Comparison of ENCODE assay signal across 35 cellular contexts in genomic region chr19:34932494-34932893, GRCh38. TPM values are rescaled to one million over a fixed set of nuclear protein-coding genes. Genes with fewer than 3 reads are reported as not detected.
DNase-seq lines count a peak whose midpoint lies in the region; ATAC-seq, FAIRE-seq and TF ChIP-seq lines count a peak whose summit lies in the region.
"Had no signal": no experiment of that assay in that cellular context is flagged by ENCODE, and none has a peak within 500 bp of the region (broad histone marks: within the 10 kb centered on the region; RNA-seq: fewer than 3 reads in every experiment).

No MANE protein-coding gene starts in this region.

- no TSS peak for BruUV-seq in HepG2 (replicated peaks; lab: Mats Ljungman, UMichigan)
- no TSS peak for BruUV-seq in IMR-90 (replicated peaks; lab: Mats Ljungman, UMichigan)
- no TSS peak for BruUV-seq in K562 (replicated peaks; lab: Mats Ljungman, UMichigan)

- intact Hi-C loops in HepG2 (cut with micrococcal nuclease; ENCODE audit: unreplicated experiment): no loop called here
- intact Hi-C loops in right lobe of liver (cut with DNase I): no loop called here
- intact Hi-C loops in IMR-90 (cut with micrococcal nuclease): no loop called here
- intact Hi-C loops in K562 (cut with micrococcal nuclease): no loop called here

- dilution Hi-C loops in IMR-90 (cut with HindIII; ENCODE audit: low sequenced_read_pairs, unreplicated experiment): no loop called here

- peaks cover 7 to 12% of the 10 kb centered on the region in 2 experiments; a peak in 3 of 5 replicates for H3K36me3 ChIP-seq in HepG2 (replicated peaks in 1 of 2; ENCODE audit: control insufficient read depth in 1 of 2, insufficient read depth in 2 of 2, low read length in 2 of 2)
- peaks cover 0 to 39% (median 12%) of the 10 kb centered on the region in 4 donors for H3K36me3 ChIP-seq in right lobe of liver
- H3K36me3 ChIP-seq in IMR-90 (ENCODE audit: control insufficient read depth, insufficient read depth, low read length): peaks cover 10% of the 10 kb centered on the region
- peaks cover 54% of the 10 kb centered on the region for H3K36me3 ChIP-seq in K562 (ENCODE audit: control insufficient read depth, insufficient read depth, low read length)

- H2BK120ac ChIP-seq in IMR-90 (ENCODE audit: low read depth, low read length): no peak overlapping the region

- H3K9me1 ChIP-seq in IMR-90 (ENCODE audit: insufficient read depth, low read length) (no peaks in the 10 kb centered on the region), K562 (ENCODE audit: control insufficient read depth, insufficient read depth, low read length) (no peaks in the 10 kb centered on the region)

- H4K91ac ChIP-seq in IMR-90 (ENCODE audit: insufficient read depth, low read depth, low read length): no peak overlapping the region

- H3K27ac Mint-ChIP-seq in stimulated activated naive CD8-positive, alpha-beta T cell treated with anti-CD3 and anti-CD28 coated beads, Interleukin-15, amount 100 ng/mL, for 72 hours: no peak overlapping the region
- H3K27ac Mint-ChIP-seq: B cell; CD14-positive monocyte; CD4-positive, alpha-beta memory T cell; CD4-positive, alpha-beta T cell; CD8-positive, alpha-beta memory T cell; CD8-positive, alpha-beta T cell had no signal

- no peak overlapping the region for H4K5ac ChIP-seq in IMR-90 (ENCODE audit: low read depth, low read length)

- H3K79me2 ChIP-seq in HepG2 (ENCODE audit: insufficient read depth, low read length) (no peaks in the 10 kb centered on the region), K562 (ENCODE audit: control insufficient read depth, insufficient read depth, low read length) (peaks cover 5% of the 10 kb centered on the region)

- no peak overlapping the region for H3K14ac ChIP-seq in IMR-90 (replicated peaks; ENCODE audit: low read depth, low read length)

- H3K4me3 Mint-ChIP-seq in stimulated activated naive CD8-positive, alpha-beta T cell treated with anti-CD3 and anti-CD28 coated beads, Interleukin-15, amount 100 ng/mL, for 72 hours: no peak overlapping the region
- H3K4me3 Mint-ChIP-seq: B cell; CD14-positive monocyte; CD4-positive, alpha-beta memory T cell; CD4-positive, alpha-beta T cell; CD4-positive, CD25-positive, alpha-beta regulatory T cell; CD8-positive, alpha-beta memory T cell; CD8-positive, alpha-beta T cell had no signal

- no peak overlapping the region for H4K8ac ChIP-seq in IMR-90 (ENCODE audit: low read depth in 2 of 2, low read length in 2 of 2)

- H3K4me2 ChIP-seq in HepG2 (ENCODE audit: low read depth, low read length) (no peak overlapping the region), IMR-90 (ENCODE audit: low read depth, low read length) (no peak overlapping the region), K562 (ENCODE audit: insufficient read depth, low read length) (no peak overlapping the region)
- H3K4me2 ChIP-seq: A549; BLaER1; BLaER1 treated with 17β-estradiol and CSF1 and Interleukin-3, amounts not matched to agents 10 nM and 100 nM had no signal

- no peak overlapping the region for H2BK5ac ChIP-seq in IMR-90 (ENCODE audit: low read depth, low read length, poor library complexity, severe bottlenecking)

- in situ Hi-C loops in HepG2 (cut with HindIII; ENCODE audit: extremely low pct_ligation_motif_present, low pct_unique_long_range_greater_than_20kb): no loop called here
- in situ Hi-C loops in IMR-90 (cut with MboI; ENCODE audit: low sequenced_read_pairs): no loop called here
- in situ Hi-C loops in K562 (cut with MboI): no loop called here

- TF ChIP-seq CTCF in HepG2 (CRISPR knock-in tag; IDR thresholded peaks at IDR 0.05): no peak
- no peak for TF ChIP-seq CTCF in right lobe of liver (IDR thresholded peaks at IDR 0.05)
- TF ChIP-seq CTCF in IMR-90 (conservative IDR thresholded peaks at IDR 0.05; ENCODE audit: low read depth, low read length): no peak
- TF ChIP-seq CTCF in K562 (IDR thresholded peaks at IDR 0.05 in 2 of 3, conservative IDR thresholded peaks at IDR 0.05 in 1 of 3; ENCODE audit: insufficient read depth in 2 of 3, low read depth in 1 of 3, low read length in 3 of 3): no peak

- TF ChIP-seq EP300 in HepG2 (IDR thresholded peaks at IDR 0.05; ENCODE audit: low read depth in 2 of 2, low read length in 2 of 2): no peak
- no peak for TF ChIP-seq EP300 in HepG2 (CRISPR knock-in tag; IDR thresholded peaks at IDR 0.05; ENCODE audit: borderline replicate concordance)
- TF ChIP-seq EP300 in K562 (IDR thresholded peaks at IDR 0.05; ENCODE audit: low read length): no peak

- POLR2A ChIA-PET in HepG2 (lab: Yijun Ruan, JAX) (no interaction called here), IMR-90 (lab: Charles Lee; ENCODE audit: unreplicated experiment) (no interaction called here), K562 (lab: Yijun Ruan, JAX) (no interaction called here)

- no peaks in the 10 kb centered on the region for H3K27me3 Mint-ChIP-seq in stimulated activated naive CD8-positive, alpha-beta T cell treated with anti-CD3 and anti-CD28 coated beads, Interleukin-15, amount 100 ng/mL, for 72 hours
- H3K27me3 Mint-ChIP-seq: B cell; CD4-positive, alpha-beta memory T cell; CD4-positive, alpha-beta T cell; CD4-positive, CD25-positive, alpha-beta regulatory T cell had no signal

- no peak overlapping the region for H3K18ac ChIP-seq in IMR-90 (ENCODE audit: low read depth, low read length)

- no peak overlapping the region for H3K4ac ChIP-seq in IMR-90 (ENCODE audit: low read depth, low read length)

- H3K27me3 ChIP-seq in HepG2 (ENCODE audit: control insufficient read depth in 1 of 2, insufficient read depth in 2 of 2, low read length in 2 of 2) (no peaks in the 10 kb centered on the region), right lobe of liver (no peaks in the 10 kb centered on the region), IMR-90 (ENCODE audit: control insufficient read depth, insufficient read depth, low read length) (no peaks in the 10 kb centered on the region), K562 (ENCODE audit: control insufficient read depth in 2 of 2, insufficient read depth in 2 of 2, low read length in 2 of 2) (no peaks in the 10 kb centered on the region)
- H3K27me3 ChIP-seq: BE2C; BLaER1; BLaER1 treated with 17β-estradiol and CSF1 and Interleukin-3, amounts not matched to agents 10 nM and 100 nM had no signal

- CTCF ChIA-PET in HepG2 (lab: Yijun Ruan, JAX; ENCODE audit: low intra/inter-chr PET ratio, low total read pairs) (no interaction called here), IMR-90 (lab: Yijun Ruan, JAX) (no interaction called here), K562 (lab: Yijun Ruan, JAX; ENCODE audit: low intra/inter-chr PET ratio) (no interaction called here)

- DNase-seq in HepG2 (ENCODE audit: low spot score) (no peak), right lobe of liver (no peak), IMR-90 (no peak), K562 (ENCODE audit: extremely low read depth in 1 of 4, low spot score in 3 of 4) (no peak), A172 (ENCODE audit: low spot score) (no peak)
- no peak for DNase-seq in stimulated activated naive CD8-positive, alpha-beta T cell treated with anti-CD3 and anti-CD28 coated beads, Interleukin-15, amount 100 ng/mL, for 72 hours
- DNase-seq: 8988T; ACHN; AML-193; BE2C; C1 segment of cervical spinal cord; Caco-2; Calu3; CD4-positive, alpha-beta memory T cell; CD4-positive, alpha-beta T cell; CD4-positive, CD25-positive, alpha-beta regulatory T cell; CD8-positive, alpha-beta memory T cell; CD8-positive, alpha-beta T cell; COR-L47; DMS 273 treated with DMSO at 0.1 percent for 48 hours; DMS153; DMS53; DMS79; DMS79 treated with DMSO at 0.1 percent for 48 hours; DND-41; EL had no signal

- no peak overlapping the region for H2BK15ac ChIP-seq in IMR-90 (ENCODE audit: low read depth, low read length)

- H3K9me3 Mint-ChIP-seq in stimulated activated naive CD8-positive, alpha-beta T cell treated with anti-CD3 and anti-CD28 coated beads, Interleukin-15, amount 100 ng/mL, for 72 hours: peaks cover 13% of the 10 kb centered on the region in 2 donors

- ATAC-seq in HepG2 (no peak), right lobe of liver (no peak), IMR-90 (ENCODE audit: low read depth) (no peak), K562 (no peak)
- no peak for ATAC-seq in stimulated activated naive CD8-positive, alpha-beta T cell treated with anti-CD3 and anti-CD28 coated beads, Interleukin-15, amount 100 ng/mL, for 72 hours
- ATAC-seq: A549; CD8-positive, alpha-beta T cell had no signal

- H3K23ac ChIP-seq in IMR-90 (ENCODE audit: low read depth, low read length): no peak overlapping the region

- TF ChIP-seq RAD21 in HepG2 (CRISPR knock-in tag; IDR thresholded peaks at IDR 0.05) (no peak), IMR-90 (IDR thresholded peaks at IDR 0.05; ENCODE audit: low read length) (no peak), K562 (CRISPR knock-in tag; conservative IDR thresholded peaks at IDR 0.05 in 1 of 2, IDR thresholded peaks at IDR 0.05 in 1 of 2) (no peak)

- peaks cover 4% of the 10 kb centered on the region for H3K4me1 Mint-ChIP-seq in stimulated activated naive CD8-positive, alpha-beta T cell treated with anti-CD3 and anti-CD28 coated beads, Interleukin-15, amount 100 ng/mL, for 72 hours

- no peak overlapping the region for H3K27ac ChIP-seq in HepG2 (ENCODE audit: extremely low read length, insufficient read depth, low read length)
- H3K27ac ChIP-seq in right lobe of liver: no peak overlapping the region
- H3K27ac ChIP-seq in IMR-90 (ENCODE audit: insufficient read depth, low read length): no peak overlapping the region
- no peak overlapping the region for H3K27ac ChIP-seq in K562 (ENCODE audit: extremely low read depth, low read depth, low read length)
- H3K27ac ChIP-seq: 22Rv1; A549; BLaER1; BLaER1 treated with 17β-estradiol and CSF1 and Interleukin-3, amounts not matched to agents 10 nM and 100 nM; C4-2B had no signal

- TF ChIP-seq POLR2A in HepG2 (IDR thresholded peaks at IDR 0.05; ENCODE audit: insufficient read depth in 1 of 2, low read depth in 2 of 2, low read length in 2 of 2) (no peak), right lobe of liver (IDR thresholded peaks at IDR 0.05) (no peak), IMR-90 (IDR thresholded peaks at IDR 0.05; ENCODE audit: low read depth, low read length) (no peak), K562 (conservative IDR thresholded peaks at IDR 0.05) (no peak)

- H2AK5ac ChIP-seq in IMR-90 (ENCODE audit: low read depth, low read length): no peak overlapping the region

- H2AFZ ChIP-seq in HepG2 (ENCODE audit: low read length) (no peak overlapping the region), IMR-90 (replicated peaks; ENCODE audit: low read length, poor library complexity) (no peak overlapping the region), K562 (ENCODE audit: low read depth, low read length) (no peak overlapping the region)

- H4K20me1 ChIP-seq in HepG2 (ENCODE audit: insufficient read depth, low read length): no peaks in the 10 kb centered on the region
- H4K20me1 ChIP-seq in IMR-90 (ENCODE audit: insufficient read depth, low read length): no peaks in the 10 kb centered on the region
- no peaks in the 10 kb centered on the region for H4K20me1 ChIP-seq in K562 (replicated peaks; ENCODE audit: control insufficient read depth, insufficient read depth, low read length)
- H4K20me1 ChIP-seq: BLaER1; BLaER1 treated with 17β-estradiol and CSF1 and Interleukin-3, amounts not matched to agents 10 nM and 100 nM had no signal

- H3K56ac ChIP-seq in IMR-90 (ENCODE audit: extremely low read depth, insufficient read depth, low read length): no peak overlapping the region

- no peak for FAIRE-seq in HepG2 (lab: Jason Lieb, UNC)
- FAIRE-seq in K562 (lab: Jason Lieb, UNC): no peak
- FAIRE-seq: A204.1, D721Med had no signal

- peaks cover 5% of the 10 kb centered on the region; the same call in 1 of the 2 replicates for H3K4me1 ChIP-seq in HepG2 (ENCODE audit: insufficient read depth, low read length)
- peaks cover 0 to 5% (median 2%) of the 10 kb centered on the region in 4 donors for H3K4me1 ChIP-seq in right lobe of liver
- no peaks in the 10 kb centered on the region for H3K4me1 ChIP-seq in IMR-90 (ENCODE audit: control insufficient read depth, insufficient read depth, low read length)
- H3K4me1 ChIP-seq in K562 (replicated peaks in 1 of 2; ENCODE audit: control insufficient read depth in 2 of 2, insufficient read depth in 2 of 2, low read length in 2 of 2): peaks cover 0 to 4% of the 10 kb centered on the region in 2 experiments; a peak in 1 of 5 replicates
- H3K4me1 ChIP-seq: BE2C, Caco-2 had no signal

- H3K9me3 ChIP-seq in HepG2 (ENCODE audit: low read length) (no peaks in the 10 kb centered on the region), right lobe of liver (no peaks in the 10 kb centered on the region), IMR-90 (ENCODE audit: control insufficient read depth, insufficient read depth, low read length) (no peaks in the 10 kb centered on the region), K562 (replicated peaks; ENCODE audit: control insufficient read depth, insufficient read depth, low read depth, low read length) (no peaks in the 10 kb centered on the region; the same call in 1 of the 2 replicates)
- H3K9me3 ChIP-seq: BE2C, Caco-2 had no signal

- H3K9ac ChIP-seq in HepG2 (ENCODE audit: insufficient read depth, low read depth, low read length): no peak overlapping the region
- no peak overlapping the region for H3K9ac ChIP-seq in IMR-90 (ENCODE audit: low read depth, low read length)
- H3K9ac ChIP-seq in K562 (ENCODE audit: insufficient read depth in 1 of 2, low read depth in 2 of 2, low read length in 2 of 2): no peak overlapping the region
- H3K9ac ChIP-seq: BLaER1; BLaER1 treated with 17β-estradiol and CSF1 and Interleukin-3, amounts not matched to agents 10 nM and 100 nM had no signal

- WGBS in HepG2 (ENCODE audit: low lambda C conversion rate): 96% methylated on average over 6 of the region's 6 CpGs
- 94% methylated on average over 6 of the region's 6 CpGs for WGBS in right lobe of liver (ENCODE audit: insufficient coverage, low coverage, low lambda C conversion rate, missing lambda C conversion rate)
- 90% methylated on average over 2 of the region's 6 CpGs; no CpG with 5 or more reads in 1 of the 2 experiments for WGBS in IMR-90 (ENCODE audit: extremely low coverage in 2 of 2, insufficient read length in 1 of 2), 2 experiments
- 95% methylated on average over 5 of the region's 6 CpGs for WGBS in K562 (ENCODE audit: insufficient coverage, low coverage, missing lambda C conversion rate)

- H3K4me3 ChIP-seq in HepG2 (replicated peaks in 1 of 3; ENCODE audit: insufficient read depth in 1 of 3, low read depth in 2 of 3, low read length in 3 of 3) (no peak overlapping the region), right lobe of liver (no peak overlapping the region), IMR-90 (ENCODE audit: insufficient read depth, low read depth, low read length) (no peak overlapping the region), K562 (no peak overlapping the region)
- H3K4me3 ChIP-seq: A549; BLaER1; BLaER1 treated with 17β-estradiol and CSF1 and Interleukin-3, amounts not matched to agents 10 nM and 100 nM had no signal

- peaks cover 0 to 3% of the 10 kb centered on the region in 2 experiments; a peak in 2 of 4 replicates for H3K79me1 ChIP-seq in IMR-90 (ENCODE audit: low read depth in 1 of 2, low read length in 2 of 2)

- H2BK20ac ChIP-seq in IMR-90 (ENCODE audit: low read depth, low read length): no peak overlapping the region

- no peak overlapping the region for H2AK9ac ChIP-seq in IMR-90 (replicated peaks; ENCODE audit: low read depth, low read length, poor library complexity)

RNA-seq across cellular contexts. Expression of gene ZNF30, which starts 5.8 kb away (rescaled TPM):
- total RNA-seq in HepG2 (2016; rRNA removed; fragmentation: Illumina TruSeq; extraction: Trizol): 4.4 and 6.2 TPM in 2 replicates
- 1.3 and 1.4 TPM in 2 replicates for total RNA-seq in HepG2 (2016; cell fraction: cytosol; rRNA removed; fragmentation: Illumina TruSeq; extraction: Trizol; ENCODE audit: low read depth)
- 4.0 and 6.2 TPM in 2 replicates for total RNA-seq in HepG2 (2016; cell fraction: insoluble cytoplasmic fraction; rRNA removed; fragmentation: Illumina TruSeq; extraction: Trizol)
- 1.6 and 2.0 TPM in 2 replicates for total RNA-seq in HepG2 (2016; cell fraction: membrane; rRNA removed; fragmentation: Illumina TruSeq; extraction: Trizol)
- 2.9 TPM in 2 replicates for total RNA-seq in HepG2 (2016; cell fraction: nucleus; rRNA removed; fragmentation: Illumina TruSeq; extraction: Trizol)
- 2.1 and 2.3 TPM in 2 replicates for polyA plus RNA-seq in HepG2 (2011; rRNA removed)
- 0.99 and 2.0 TPM in 2 replicates for polyA plus RNA-seq in HepG2 (2011; cell fraction: cytosol; rRNA removed)
- 1.7 and 2.2 TPM in 2 replicates for polyA plus RNA-seq in HepG2 (2011; cell fraction: nucleus; rRNA removed)
- polyA plus RNA-seq in HepG2 (2012): 2.0 and 2.3 TPM in 2 replicates
- polyA plus RNA-seq in HepG2 (2016; cell fraction: cytosol; fragmentation: Illumina TruSeq; extraction: Trizol; ENCODE audit: low read depth): 0.37 and 0.49 TPM in 2 replicates
- polyA plus RNA-seq in HepG2 (2016; cell fraction: insoluble cytoplasmic fraction; fragmentation: Illumina TruSeq; extraction: Trizol; ENCODE audit: low read depth): 4.0 and 4.7 TPM in 2 replicates
- polyA plus RNA-seq in HepG2 (2016; cell fraction: membrane; fragmentation: Illumina TruSeq; extraction: Trizol; ENCODE audit: low read depth): 0.87 and 1.1 TPM in 2 replicates
- polyA plus RNA-seq in HepG2 (2016; cell fraction: nucleus; fragmentation: Illumina TruSeq; extraction: Trizol; ENCODE audit: insufficient read depth, low read depth): 5.5 and 5.9 TPM in 2 replicates
- 2.0 and 3.4 TPM in 2 replicates for polyA minus RNA-seq in HepG2 (2011; rRNA and poly(A)+ RNA removed; ENCODE audit: low replicate concordance)
- 1.5 and 1.8 TPM in 2 replicates for polyA minus RNA-seq in HepG2 (2011; cell fraction: cytosol; rRNA and poly(A)+ RNA removed)
- polyA minus RNA-seq in HepG2 (2011; cell fraction: nucleus; rRNA and poly(A)+ RNA removed): 3.5 and 4.0 TPM in 2 replicates
- total RNA-seq in right lobe of liver: 1 to 10 TPM in 4 of 6 experiments, under 1 TPM in 2; 0.95 to 4.0 (median 1.4) TPM
- total RNA-seq in IMR-90 (2012; rRNA removed): 2.8 and 2.9 TPM in 2 replicates
- 1.1 and 1.3 TPM in 2 replicates for polyA plus RNA-seq in IMR-90 (2012; rRNA removed)
- polyA plus RNA-seq in IMR-90 (2012; cell fraction: cytosol; rRNA removed): 0.37 TPM in 2 replicates
- polyA plus RNA-seq in IMR-90 (2012; cell fraction: nucleus; rRNA removed; ENCODE audit: low replicate concordance): 0.42 and 1.8 TPM in 2 replicates
- 8.3 and 8.9 TPM in 2 replicates for total RNA-seq in K562 (2011; cell fraction: chromatin; rRNA removed; ENCODE audit: low replicate concordance)
- 7.9 and 9.7 TPM in 2 replicates for total RNA-seq in K562 (2011; cell fraction: nucleolus; rRNA removed)
- total RNA-seq in K562 (2011; cell fraction: nucleoplasm; rRNA removed): 5.2 and 5.6 TPM in 2 replicates
- 7.1 and 10.8 TPM in 2 replicates for total RNA-seq in K562 (2014; rRNA removed)
- 10.7 and 11.1 TPM in 2 replicates for total RNA-seq in K562 (2014; rRNA removed; fragmentation: Illumina TruSeq; extraction: Trizol)
- total RNA-seq in K562 (2015; rRNA removed; fragmentation: Illumina TruSeq; extraction: Trizol): 9.0 and 10.6 TPM in 2 replicates
- 10.3 and 11.4 TPM in 2 replicates for total RNA-seq in K562 (2021)
- 8.3 and 9.7 TPM in 2 replicates for polyA plus RNA-seq in K562 (2011; rRNA removed)
- 4.2 and 6.0 TPM in 2 replicates for polyA plus RNA-seq in K562 (2011; cell fraction: cytosol; rRNA removed)
- 5.6 and 6.1 TPM in 2 replicates for polyA plus RNA-seq in K562 (2011; cell fraction: nucleus; rRNA removed)
- polyA plus RNA-seq in K562 (2012): 6.8 and 8.6 TPM in 2 replicates
- 8.3 and 9.8 TPM in 2 replicates for polyA plus RNA-seq in K562 (2014; fragmentation: Illumina TruSeq; extraction: Trizol)
- polyA plus RNA-seq in K562 (2014; fragmentation: Nextera tagmentation; extraction: Ambion mirVana): 10 to 100 TPM in 1 of 2 experiments, 1 to 10 TPM in 1; 9.2 to 13.4 TPM
- 7.3 and 7.6 TPM in 2 replicates for polyA plus RNA-seq in K562 (2014; rRNA removed)
- 12.3 and 15.3 TPM in 2 replicates for polyA minus RNA-seq in K562 (2011; rRNA and poly(A)+ RNA removed)
- 4.3 and 6.1 TPM in 2 replicates for polyA minus RNA-seq in K562 (2011; cell fraction: cytosol; rRNA and poly(A)+ RNA removed)
- polyA minus RNA-seq in K562 (2011; cell fraction: nucleus; rRNA and poly(A)+ RNA removed): 10.9 and 11.2 TPM in 2 replicates
- 1.3 and 2.8 TPM in 2 replicates for total RNA-seq in A172 (2014; rRNA removed; shearing (Covaris generic))

RNA-seq across cellular contexts. Expression of gene ZNF792, which starts 31.5 kb away (rescaled TPM):
- 5.5 and 6.3 TPM in 2 replicates for total RNA-seq in HepG2 (2016; rRNA removed; fragmentation: Illumina TruSeq; extraction: Trizol)
- 0.61 and 0.88 TPM in 2 replicates for total RNA-seq in HepG2 (2016; cell fraction: cytosol; rRNA removed; fragmentation: Illumina TruSeq; extraction: Trizol; ENCODE audit: low read depth)
- total RNA-seq in HepG2 (2016; cell fraction: insoluble cytoplasmic fraction; rRNA removed; fragmentation: Illumina TruSeq; extraction: Trizol): 4.8 and 6.5 TPM in 2 replicates
- total RNA-seq in HepG2 (2016; cell fraction: membrane; rRNA removed; fragmentation: Illumina TruSeq; extraction: Trizol): 3.4 TPM in 2 replicates
- 4.8 and 6.0 TPM in 2 replicates for total RNA-seq in HepG2 (2016; cell fraction: nucleus; rRNA removed; fragmentation: Illumina TruSeq; extraction: Trizol)
- 9.1 and 11.5 TPM in 2 replicates for polyA plus RNA-seq in HepG2 (2011; rRNA removed)
- 6.9 and 7.9 TPM in 2 replicates for polyA plus RNA-seq in HepG2 (2011; cell fraction: cytosol; rRNA removed)
- 8.8 and 9.8 TPM in 2 replicates for polyA plus RNA-seq in HepG2 (2011; cell fraction: nucleus; rRNA removed)
- 4.4 and 4.5 TPM in 2 replicates for polyA plus RNA-seq in HepG2 (2012)
- 0.40 and 0.45 TPM in 2 replicates for polyA plus RNA-seq in HepG2 (2016; cell fraction: cytosol; fragmentation: Illumina TruSeq; extraction: Trizol; ENCODE audit: low read depth)
- polyA plus RNA-seq in HepG2 (2016; cell fraction: insoluble cytoplasmic fraction; fragmentation: Illumina TruSeq; extraction: Trizol; ENCODE audit: low read depth): 2.9 and 3.3 TPM in 2 replicates
- 1.0 and 1.2 TPM in 2 replicates for polyA plus RNA-seq in HepG2 (2016; cell fraction: membrane; fragmentation: Illumina TruSeq; extraction: Trizol; ENCODE audit: low read depth)
- 3.7 and 4.6 TPM in 2 replicates for polyA plus RNA-seq in HepG2 (2016; cell fraction: nucleus; fragmentation: Illumina TruSeq; extraction: Trizol; ENCODE audit: insufficient read depth, low read depth)
- polyA minus RNA-seq in HepG2 (2011; rRNA and poly(A)+ RNA removed; ENCODE audit: low replicate concordance): 5.1 and 35.3 TPM in 2 replicates
- polyA minus RNA-seq in HepG2 (2011; cell fraction: cytosol; rRNA and poly(A)+ RNA removed): 17.0 and 18.6 TPM in 2 replicates
- 31.9 and 39.7 TPM in 2 replicates for polyA minus RNA-seq in HepG2 (2011; cell fraction: nucleus; rRNA and poly(A)+ RNA removed)
- total RNA-seq in right lobe of liver: 1 to 10 TPM; 2.6 to 3.8 (median 3.2) TPM
- total RNA-seq in IMR-90 (2012; rRNA removed): 3.9 and 4.8 TPM in 2 replicates
- polyA plus RNA-seq in IMR-90 (2012; rRNA removed): 1.2 and 1.5 TPM in 2 replicates
- 0.42 and 0.69 TPM in 2 replicates for polyA plus RNA-seq in IMR-90 (2012; cell fraction: cytosol; rRNA removed)
- 0.84 and 1.6 TPM in 2 replicates for polyA plus RNA-seq in IMR-90 (2012; cell fraction: nucleus; rRNA removed; ENCODE audit: low replicate concordance)
- 49.4 and 86.2 TPM in 2 replicates for total RNA-seq in K562 (2011; cell fraction: chromatin; rRNA removed; ENCODE audit: low replicate concordance)
- 38.2 and 47.9 TPM in 2 replicates for total RNA-seq in K562 (2011; cell fraction: nucleolus; rRNA removed)
- total RNA-seq in K562 (2011; cell fraction: nucleoplasm; rRNA removed): 33.4 and 39.9 TPM in 2 replicates
- total RNA-seq in K562 (2014; rRNA removed): 14.5 and 14.6 TPM in 2 replicates
- 15.8 and 17.7 TPM in 2 replicates for total RNA-seq in K562 (2014; rRNA removed; fragmentation: Illumina TruSeq; extraction: Trizol)
- total RNA-seq in K562 (2015; rRNA removed; fragmentation: Illumina TruSeq; extraction: Trizol): 10.0 and 10.4 TPM in 2 replicates
- total RNA-seq in K562 (2021): 15.5 and 16.5 TPM in 2 replicates
- 9.6 and 12.0 TPM in 2 replicates for polyA plus RNA-seq in K562 (2011; rRNA removed)
- polyA plus RNA-seq in K562 (2011; cell fraction: cytosol; rRNA removed): 6.8 and 6.9 TPM in 2 replicates
- polyA plus RNA-seq in K562 (2011; cell fraction: nucleus; rRNA removed): 17.3 and 18.8 TPM in 2 replicates
- 7.3 and 9.8 TPM in 2 replicates for polyA plus RNA-seq in K562 (2012)
- polyA plus RNA-seq in K562 (2014; fragmentation: Illumina TruSeq; extraction: Trizol): 9.9 and 10.2 TPM in 2 replicates
- polyA plus RNA-seq in K562 (2014; fragmentation: Nextera tagmentation; extraction: Ambion mirVana): 1 to 10 TPM; 3.3 to 3.5 TPM
- 7.0 and 7.9 TPM in 2 replicates for polyA plus RNA-seq in K562 (2014; rRNA removed)
- polyA minus RNA-seq in K562 (2011; rRNA and poly(A)+ RNA removed): 37.5 and 38.9 TPM in 2 replicates
- polyA minus RNA-seq in K562 (2011; cell fraction: cytosol; rRNA and poly(A)+ RNA removed): 9.4 and 17.3 TPM in 2 replicates
- polyA minus RNA-seq in K562 (2011; cell fraction: nucleus; rRNA and poly(A)+ RNA removed): 32.0 and 50.6 TPM in 2 replicates
- total RNA-seq in A172 (2014; rRNA removed; shearing (Covaris generic)): 1.1 and 1.5 TPM in 2 replicates

Comparison
In these comparisons a context has a peak if more than half of its experiments do, and no peak if none do; other contexts are left out.
1. Of the 241 proteins assayed by ChIP-seq in both HepG2 and K562: peak only in HepG2: none; only in K562: none; in both: CEBPB; in neither: 240.